ENCODE assay signal across 9 cellular contexts in genomic region chr12:128810182-128811127, GRCh38. TPM values are rescaled to one million over a fixed set of nuclear protein-coding genes. Genes with fewer than 3 reads are reported as not detected.
A peak's percentile ranks its signal among the peaks of the same experiment; 100 is the strongest.
DNase-seq lines count a peak whose midpoint lies in the region; ATAC-seq, FAIRE-seq and TF ChIP-seq lines count a peak whose summit lies in the region.
"Had no signal": no experiment of that assay in that cellular context is flagged by ENCODE, and none has a peak within 500 bp of the region (broad histone marks: within the 10 kb centered on the region; RNA-seq: fewer than 3 reads in every experiment).

No MANE protein-coding gene starts in this region.

- no peak for ATAC-seq in CD4-positive, alpha-beta T cell (ENCODE audit: poor library complexity)
- ATAC-seq in HG03159 (IDR thresholded peaks at IDR 0.05; ENCODE audit: unreplicated experiment), result peak; percentile 61
- ATAC-seq in activated naive CD8-positive, alpha-beta T cell treated with anti-CD3 and anti-CD28 coated beads, Interleukin-2, amount 10 ng/mL, durations not matched to agents 7 days and 5 days (ENCODE audit: low read depth), result peak; percentile 76

- H3K27me3 Mint-ChIP-seq in CD4-positive, alpha-beta T cell, result no peaks in the 10 kb centered on the region
- H3K27me3 Mint-ChIP-seq in activated naive CD8-positive, alpha-beta T cell treated with anti-CD3 and anti-CD28 coated beads, Interleukin-2, amount 10 ng/mL, durations not matched to agents 7 days and 5 days, result no peaks in the 10 kb centered on the region

- intact Hi-C loops in CD4-positive, alpha-beta T cell (cut with DNase I, micrococcal nuclease), result no loop called here

- no peaks in the 10 kb centered on the region for H3K27me3 ChIP-seq in CD4-positive, alpha-beta T cell (ENCODE audit: control insufficient read depth, insufficient read depth, low read length)
- H3K27me3 ChIP-seq in mucosa of rectum (ENCODE audit: control insufficient read depth in 2 of 2, insufficient read depth in 2 of 2, low read length in 2 of 2), result no peaks in the 10 kb centered on the region

- H3K9me3 Mint-ChIP-seq in CD4-positive, alpha-beta T cell, result no peaks in the 10 kb centered on the region
- no peaks in the 10 kb centered on the region for H3K9me3 Mint-ChIP-seq in activated naive CD8-positive, alpha-beta T cell treated with anti-CD3 and anti-CD28 coated beads, Interleukin-2, amount 10 ng/mL, durations not matched to agents 7 days and 5 days

- no peak overlapping the region for H3K4me3 Mint-ChIP-seq in CD4-positive, alpha-beta T cell
- H3K4me3 Mint-ChIP-seq in activated naive CD8-positive, alpha-beta T cell treated with anti-CD3 and anti-CD28 coated beads, Interleukin-2, amount 10 ng/mL, durations not matched to agents 7 days and 5 days, result peak overlapping the region; percentile 60

- TF ChIP-seq CTCF in CD4-positive, alpha-beta T cell (IDR thresholded peaks at IDR 0.05), result no peak

- CTCF ChIA-PET in CD4-positive, alpha-beta T cell (lab: Charles Lee), result no interaction called here

- H3K36me3 ChIP-seq in mucosa of rectum (ENCODE audit: control insufficient read depth in 2 of 2, insufficient read depth in 2 of 2, low read length in 2 of 2), result peaks cover 21 to 27% of the 10 kb centered on the region in 2 donors

- no peaks in the 10 kb centered on the region for H3K9me3 ChIP-seq in CD4-positive, alpha-beta T cell (ENCODE audit: control insufficient read depth, low read length)
- H3K9me3 ChIP-seq in mucosa of rectum (ENCODE audit: control insufficient read depth in 2 of 2, low read length in 2 of 2), result no peaks in the 10 kb centered on the region

- no peaks in the 10 kb centered on the region for H3K4me1 ChIP-seq in mucosa of rectum (ENCODE audit: control insufficient read depth in 2 of 2, insufficient read depth in 2 of 2, low read length in 2 of 2)

- peaks cover 51% of the 10 kb centered on the region for H3K4me1 Mint-ChIP-seq in CD4-positive, alpha-beta T cell (ENCODE audit: low read depth)
- H3K4me1 Mint-ChIP-seq in activated naive CD8-positive, alpha-beta T cell treated with anti-CD3 and anti-CD28 coated beads, Interleukin-2, amount 10 ng/mL, durations not matched to agents 7 days and 5 days, result peaks cover 28% of the 10 kb centered on the region

- peaks cover 75% of the 10 kb centered on the region for H3K36me3 Mint-ChIP-seq in CD4-positive, alpha-beta T cell (ENCODE audit: low read depth)
- H3K36me3 Mint-ChIP-seq in activated naive CD8-positive, alpha-beta T cell treated with anti-CD3 and anti-CD28 coated beads, Interleukin-2, amount 10 ng/mL, durations not matched to agents 7 days and 5 days, result peaks cover 31% of the 10 kb centered on the region

- H3K27ac ChIP-seq in CD4-positive, alpha-beta T cell (ENCODE audit: low read depth, low read length), result no peak overlapping the region
- peak overlapping the region; percentile 25 to 28 for H3K27ac ChIP-seq in mucosa of rectum (ENCODE audit: low read depth in 2 of 2, low read length in 2 of 2)
- H3K27ac ChIP-seq: HL-60 had no signal

- DNase-seq in CD4-positive, alpha-beta T cell, result peak in 1 of 10 experiments; percentile 16
- DNase-seq in GM19239 (ENCODE audit: insufficient read length, low spot score) (no peak), HuH-7 (ENCODE audit: low spot score) (no peak), DMS114 treated with DMSO at 0.1 percent for 48 hours (lab: John Stamatoyannopoulos, UW; ENCODE audit: unreplicated experiment) (no peak), UCSD-AML1 (lab: John Stamatoyannopoulos, UW; ENCODE audit: unreplicated experiment) (no peak)
- DNase-seq in activated naive CD8-positive, alpha-beta T cell treated with anti-CD3 and anti-CD28 coated beads, Interleukin-2, amount 10 ng/mL, durations not matched to agents 7 days and 5 days, result no peak

- no peak overlapping the region for H3K9ac ChIP-seq in mucosa of rectum (ENCODE audit: low read depth in 1 of 2, low read length in 2 of 2)

- FAIRE-seq in GM19239 (lab: Jason Lieb, UNC), result peak; percentile 95

- POLR2A ChIA-PET in CD4-positive, alpha-beta T cell (lab: Charles Lee), result no interaction called here
- POLR2A ChIA-PET in activated naive CD8-positive, alpha-beta T cell treated with anti-CD3 and anti-CD28 coated beads, Interleukin-2, amount 10 ng/mL, durations not matched to agents 7 days and 5 days (lab: Charles Lee), result interaction anchor here (0.7 kb wide), 1 partner anchor 13 kb away, joined by 3 read pairs; the partner anchor contains the start of gene SLC15A4

- no peak overlapping the region for H3K4me3 ChIP-seq in mucosa of rectum (ENCODE audit: low read length in 2 of 2)

- H3K27ac Mint-ChIP-seq in CD4-positive, alpha-beta T cell, result peak overlapping the region; percentile 42
- peak overlapping the region; percentile 59 for H3K27ac Mint-ChIP-seq in activated naive CD8-positive, alpha-beta T cell treated with anti-CD3 and anti-CD28 coated beads, Interleukin-2, amount 10 ng/mL, durations not matched to agents 7 days and 5 days

RNA-seq across cellular contexts. Expression of gene SLC15A4, which starts 13.3 kb away (rescaled TPM):
- total RNA-seq in CD4-positive, alpha-beta T cell, result 10 to 100 TPM; 18.4 to 18.5 TPM
- 10 to 100 TPM; 21.4 to 25.8 TPM for total RNA-seq in activated naive CD8-positive, alpha-beta T cell treated with anti-CD3 and anti-CD28 coated beads, Interleukin-2, amount 10 ng/mL, durations not matched to agents 7 days and 5 days

RNA-seq across cellular contexts. Expression of gene GLT1D1, which starts 42.8 kb away (rescaled TPM):
- under 1 TPM; 0.19 to 0.22 TPM for total RNA-seq in CD4-positive, alpha-beta T cell
- not detected for total RNA-seq in activated naive CD8-positive, alpha-beta T cell treated with anti-CD3 and anti-CD28 coated beads, Interleukin-2, amount 10 ng/mL, durations not matched to agents 7 days and 5 days
